ENCODE assay signal across 15 cellular contexts in the genomic region with DNA sequence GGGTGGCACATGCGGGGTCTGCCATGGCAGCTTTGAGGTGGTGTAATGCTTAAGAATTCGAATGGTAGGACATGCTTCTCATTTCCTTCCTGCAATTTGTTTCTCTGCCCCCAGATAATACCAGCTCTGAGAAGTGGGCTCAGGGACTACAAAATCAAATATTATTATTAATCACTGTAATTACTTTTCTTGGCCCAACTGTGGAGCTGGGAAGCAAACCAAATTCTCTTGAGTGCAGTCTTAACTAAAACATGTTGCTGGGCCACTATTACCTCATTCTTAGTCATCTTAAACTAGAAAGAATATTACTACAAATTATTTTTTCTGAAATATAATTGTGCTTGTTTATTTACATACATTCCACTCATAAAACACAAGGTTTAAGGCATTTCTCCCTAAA.
DNase-seq lines count a peak whose midpoint lies in the region; ATAC-seq and TF ChIP-seq lines count a peak whose summit lies in the region.
"Had no signal": no experiment of that assay in that cellular context is flagged by ENCODE, and none has a peak within 500 bp of the region (broad histone marks: within the 10 kb centered on the region; RNA-seq: fewer than 3 reads in every experiment).

No MANE protein-coding gene starts in this region.

- H3K36me3 Mint-ChIP-seq in activated CD8-positive, alpha-beta T cell treated with anti-CD3 and anti-CD28 coated beads, Interleukin-2, amount 10 ng/mL, durations not matched to agents 7 days and 5 days (ENCODE audit: low read depth): no peaks in the 10 kb centered on the region

- no peak overlapping the region for H3K9ac ChIP-seq in fibroblast of lung (ENCODE audit: insufficient read depth, low read length)

- H3K27ac Mint-ChIP-seq in activated CD8-positive, alpha-beta T cell treated with anti-CD3 and anti-CD28 coated beads, Interleukin-2, amount 10 ng/mL, durations not matched to agents 7 days and 5 days: no peak overlapping the region

- DNase-seq in AG10803 (ENCODE audit: low read depth): peak; percentile 69
- peak; percentile 94 for DNase-seq in T1000 (lab: John Stamatoyannopoulos, UW)
- peak; percentile 88 to 95 for DNase-seq in fibroblast of lung (ENCODE audit: low read depth in 2 of 2)
- no peak for DNase-seq in osteoblast (ENCODE audit: insufficient read length, low spot score, missing footprints)
- DNase-seq in Ammon's horn (ENCODE audit: low spot score): no peak
- no peak for DNase-seq in activated effector memory CD4-positive, alpha-beta T cell treated with Interleukin-2 at 50 U/mL for 16 hours
- DNase-seq in activated CD8-positive, alpha-beta T cell treated with anti-CD3 and anti-CD28 coated beads, Interleukin-2, amount 10 ng/mL, durations not matched to agents 7 days and 5 days: no peak
- DNase-seq in cortex of kidney (lab: John Stamatoyannopoulos, UW): no peak
- DNase-seq: foreskin melanocyte; kidney glomerular epithelial cell; occipital lobe; stimulated activated CD4-positive, alpha-beta T cell treated with anti-CD3 and anti-CD28 coated beads, Interleukin-4, amount 100 ng/mL, for 4 hours; T-helper 9 cell had no signal

- no peak for TF ChIP-seq CTCF in AG10803 (conservative IDR thresholded peaks at IDR 0.05; ENCODE audit: low read length)
- TF ChIP-seq CTCF in fibroblast of lung (conservative IDR thresholded peaks at IDR 0.05 in 1 of 2, IDR thresholded peaks at IDR 0.05 in 1 of 2; ENCODE audit: low read depth in 1 of 2, low read length in 2 of 2): no peak
- no peak for TF ChIP-seq CTCF in osteoblast (IDR thresholded peaks at IDR 0.05; ENCODE audit: extremely low read depth, low read depth, low read length)

- H3K4me3 ChIP-seq in AG10803 (ENCODE audit: low read length): no peak overlapping the region
- H3K4me3 ChIP-seq in fibroblast of lung (replicated peaks in 1 of 4; ENCODE audit: control extremely low read depth in 1 of 4, insufficient read depth in 1 of 4, low read depth in 3 of 4, low read length in 4 of 4): no peak overlapping the region
- no peak overlapping the region for H3K4me3 ChIP-seq in osteoblast (ENCODE audit: insufficient read depth, low read length)
- H3K4me3 ChIP-seq: adrenal gland had no signal

- H4K20me1 ChIP-seq in fibroblast of lung (ENCODE audit: control insufficient read depth, extremely low read depth, insufficient read depth, low read length) (no peaks in the 10 kb centered on the region), osteoblast (ENCODE audit: insufficient read depth, low read length) (no peaks in the 10 kb centered on the region)

- H3K4me1 Mint-ChIP-seq in activated CD8-positive, alpha-beta T cell treated with anti-CD3 and anti-CD28 coated beads, Interleukin-2, amount 10 ng/mL, durations not matched to agents 7 days and 5 days (ENCODE audit: low read depth): no peaks in the 10 kb centered on the region

- CTCF ChIA-PET in activated CD8-positive, alpha-beta T cell treated with anti-CD3 and anti-CD28 coated beads, Interleukin-2, amount 10 ng/mL, durations not matched to agents 7 days and 5 days (lab: Charles Lee): no interaction called here

- H3K9me3 ChIP-seq in fibroblast of lung (ENCODE audit: control insufficient read depth, insufficient read depth, low read depth, low read length) (no peaks in the 10 kb centered on the region), osteoblast (ENCODE audit: low read depth, low read length) (no peaks in the 10 kb centered on the region)
- H3K9me3 ChIP-seq: adrenal gland had no signal

- H2AFZ ChIP-seq in fibroblast of lung (ENCODE audit: low read length) (no peak overlapping the region), osteoblast (ENCODE audit: low read length) (no peak overlapping the region)

- peaks cover 6% of the 10 kb centered on the region for H3K4me1 ChIP-seq in fibroblast of lung (ENCODE audit: control insufficient read depth, extremely low read depth, insufficient read depth, low read length)
- peaks cover 13% of the 10 kb centered on the region for H3K4me1 ChIP-seq in osteoblast (ENCODE audit: insufficient read depth, low read length)

- H3K27me3 Mint-ChIP-seq in activated CD8-positive, alpha-beta T cell treated with anti-CD3 and anti-CD28 coated beads, Interleukin-2, amount 10 ng/mL, durations not matched to agents 7 days and 5 days (ENCODE audit: low read depth): no peaks in the 10 kb centered on the region

- no peaks in the 10 kb centered on the region for H3K79me2 ChIP-seq in fibroblast of lung (ENCODE audit: control insufficient read depth, insufficient read depth, low read length)
- no peaks in the 10 kb centered on the region for H3K79me2 ChIP-seq in osteoblast (ENCODE audit: insufficient read depth, low read length)

- POLR2A ChIA-PET in activated CD8-positive, alpha-beta T cell treated with anti-CD3 and anti-CD28 coated beads, Interleukin-2, amount 10 ng/mL, durations not matched to agents 7 days and 5 days (lab: Charles Lee): no interaction called here

- no peak for ATAC-seq in activated CD8-positive, alpha-beta T cell treated with anti-CD3 and anti-CD28 coated beads, Interleukin-2, amount 10 ng/mL, durations not matched to agents 7 days and 5 days

- no peak overlapping the region for H3K4me3 Mint-ChIP-seq in activated CD8-positive, alpha-beta T cell treated with anti-CD3 and anti-CD28 coated beads, Interleukin-2, amount 10 ng/mL, durations not matched to agents 7 days and 5 days

- peak overlapping the region; percentile 42 for H3K4me2 ChIP-seq in fibroblast of lung (ENCODE audit: extremely low read depth, insufficient read depth, low read length)
- peak overlapping the region; percentile 56 for H3K4me2 ChIP-seq in osteoblast (ENCODE audit: insufficient read depth, low read length)

- H3K27me3 ChIP-seq in fibroblast of lung (ENCODE audit: control insufficient read depth, insufficient read depth, low read length) (no peaks in the 10 kb centered on the region), osteoblast (ENCODE audit: insufficient read depth, low read length) (peaks cover 6% of the 10 kb centered on the region)
- H3K27me3 ChIP-seq: adrenal gland had no signal

- peak overlapping the region; percentile 5 for H3K27ac ChIP-seq in fibroblast of lung (ENCODE audit: insufficient read depth, low read length)
- H3K27ac ChIP-seq in osteoblast (ENCODE audit: low read depth, low read length): peak overlapping the region; percentile 67
- H3K27ac ChIP-seq: C4-2B had no signal

- H3K9me3 Mint-ChIP-seq in activated CD8-positive, alpha-beta T cell treated with anti-CD3 and anti-CD28 coated beads, Interleukin-2, amount 10 ng/mL, durations not matched to agents 7 days and 5 days (ENCODE audit: insufficient read depth): no peaks in the 10 kb centered on the region

- H3K36me3 ChIP-seq in fibroblast of lung (ENCODE audit: control insufficient read depth, insufficient read depth, low read length) (no peaks in the 10 kb centered on the region), osteoblast (ENCODE audit: insufficient read depth, low read length) (no peaks in the 10 kb centered on the region)
- H3K36me3 ChIP-seq: adrenal gland had no signal

Comparison
In these comparisons a context has a peak if more than half of its experiments do, and no peak if none do; other contexts are left out.
1. DNase-seq: peak in AG10803 (single experiment), T1000 (single experiment) and fibroblast of lung (2 of 2); none in osteoblast (single experiment), Ammon's horn (single experiment), activated effector memory CD4-positive, alpha-beta T cell treated with Interleukin-2 at 50 U/mL for 16 hours (single experiment), activated CD8-positive, alpha-beta T cell treated with anti-CD3 and anti-CD28 coated beads, Interleukin-2, amount 10 ng/mL, durations not matched to agents 7 days and 5 days (single experiment) and cortex of kidney (single experiment).